In genomic region chr16:68636818-68637217, GRCh38 we compare ENCODE assay signal across 22 cellular contexts. TPM values are rescaled to one million over a fixed set of nuclear protein-coding genes. Genes with fewer than 3 reads are reported as not detected.
DNase-seq lines count a peak whose midpoint lies in the region; ATAC-seq, FAIRE-seq and TF ChIP-seq lines count a peak whose summit lies in the region.
"Had no signal": no experiment of that assay in that cellular context is flagged by ENCODE, and none has a peak within 500 bp of the region (broad histone marks: within the 10 kb centered on the region; RNA-seq: fewer than 3 reads in every experiment).

No MANE protein-coding gene starts in this region.

- WGBS in IMR-90 (ENCODE audit: extremely low coverage in 2 of 2, insufficient read length in 1 of 2), 2 experiments: no CpG with 5 or more reads among the region's 1 CpG

- BruUV-seq in IMR-90 (replicated peaks; lab: Mats Ljungman, UMichigan): no TSS peak
- BruUV-seq in OCI-LY7 (replicated peaks; lab: Mats Ljungman, UMichigan): no TSS peak

- ATAC-seq in IMR-90 (ENCODE audit: low read depth): peak; percentile 37; the same call in 1 of the 2 replicates
- ATAC-seq: effector memory CD8-positive, alpha-beta T cell had no signal

- H3K36me3 ChIP-seq in ACC112 (ENCODE audit: insufficient read depth, low read length) (no peaks in the 10 kb centered on the region), IMR-90 (ENCODE audit: control insufficient read depth, insufficient read depth, low read length) (no peaks in the 10 kb centered on the region), OCI-LY7 (ENCODE audit: insufficient read depth, low read length) (no peaks in the 10 kb centered on the region)
- H3K36me3 ChIP-seq: neutrophil, SJSA1, vagina had no signal

- H2AK9ac ChIP-seq in IMR-90 (replicated peaks; ENCODE audit: low read depth, low read length, poor library complexity): no peak overlapping the region

- H3K79me2 ChIP-seq in ACC112 (ENCODE audit: control insufficient read depth, insufficient read depth, low read length, unreplicated experiment) (no peaks in the 10 kb centered on the region), OCI-LY7 (ENCODE audit: insufficient read depth, low read depth, low read length) (no peaks in the 10 kb centered on the region)

- no peak for TF ChIP-seq CTCF in IMR-90 (conservative IDR thresholded peaks at IDR 0.05; ENCODE audit: low read depth, low read length)
- no peak for TF ChIP-seq CTCF in nephron (IDR thresholded peaks at IDR 0.05; ENCODE audit: unreplicated experiment in 3 of 3)
- TF ChIP-seq CTCF in OCI-LY7 (conservative IDR thresholded peaks at IDR 0.05; ENCODE audit: low read length): no peak

- no peak overlapping the region for H4K5ac ChIP-seq in IMR-90 (ENCODE audit: low read depth, low read length)

- H4K20me1 ChIP-seq in IMR-90 (ENCODE audit: insufficient read depth, low read length): no peaks in the 10 kb centered on the region
- no peaks in the 10 kb centered on the region for H4K20me1 ChIP-seq in OCI-LY7 (ENCODE audit: insufficient read depth, low read length)

- H3K4me1 ChIP-seq in ACC112 (ENCODE audit: control insufficient read depth, insufficient read depth, low read length, unreplicated experiment) (peaks cover 20% of the 10 kb centered on the region), IMR-90 (ENCODE audit: control insufficient read depth, insufficient read depth, low read length) (no peaks in the 10 kb centered on the region), OCI-LY7 (ENCODE audit: insufficient read depth, low read length, poor library complexity, severe bottlenecking) (no peaks in the 10 kb centered on the region)
- H3K4me1 ChIP-seq: vagina had no signal

- no peak overlapping the region for H3K18ac ChIP-seq in IMR-90 (ENCODE audit: low read depth, low read length)

- H2BK5ac ChIP-seq in IMR-90 (ENCODE audit: low read depth, low read length, poor library complexity, severe bottlenecking): no peak overlapping the region

- POLR2A ChIA-PET in IMR-90 (lab: Charles Lee; ENCODE audit: unreplicated experiment) (no interaction called here), OCI-LY7 (lab: Charles Lee) (no interaction called here)

- H3K23ac ChIP-seq in IMR-90 (ENCODE audit: low read depth, low read length): no peak overlapping the region

- H3K9me3 ChIP-seq in IMR-90 (ENCODE audit: control insufficient read depth, insufficient read depth, low read length) (no peaks in the 10 kb centered on the region; the same call in 1 of the 2 replicates), OCI-LY7 (ENCODE audit: low read length) (no peaks in the 10 kb centered on the region)
- H3K9me3 ChIP-seq: neutrophil, SJSA1, vagina had no signal

- no peak for TF ChIP-seq POLR2A in IMR-90 (IDR thresholded peaks at IDR 0.05; ENCODE audit: low read depth, low read length)

- H3K9me1 ChIP-seq in IMR-90 (ENCODE audit: insufficient read depth, low read length): no peaks in the 10 kb centered on the region

- no peak overlapping the region for H3K4ac ChIP-seq in IMR-90 (ENCODE audit: low read depth, low read length)

- CTCF ChIA-PET in IMR-90 (lab: Yijun Ruan, JAX): no interaction called here
- CTCF ChIA-PET in OCI-LY7 (lab: Charles Lee; ENCODE audit: unreplicated experiment): no interaction called here

- no peak for TF ChIP-seq RAD21 in IMR-90 (IDR thresholded peaks at IDR 0.05; ENCODE audit: low read length)

- no peaks in the 10 kb centered on the region for H3K9me3 Mint-ChIP-seq in nephron
- H3K9me3 Mint-ChIP-seq: activated B cell treated with CpG ODN at 0.5 μM for 24 hours; effector memory CD8-positive, alpha-beta T cell had no signal

- H3K4me3 Mint-ChIP-seq in nephron: no peak overlapping the region
- H3K4me3 Mint-ChIP-seq: activated B cell treated with CpG ODN at 0.5 μM for 24 hours; effector memory CD8-positive, alpha-beta T cell had no signal

- no peaks in the 10 kb centered on the region for H3K36me3 Mint-ChIP-seq in nephron (ENCODE audit: low read depth)

- H3K56ac ChIP-seq in IMR-90 (ENCODE audit: extremely low read depth, insufficient read depth, low read length): no peak overlapping the region

- no peak overlapping the region for H3K4me3 ChIP-seq in ACC112 (ENCODE audit: low read depth, low read length)
- no peak overlapping the region for H3K4me3 ChIP-seq in IMR-90 (ENCODE audit: insufficient read depth, low read depth, low read length)
- H3K4me3 ChIP-seq in OCI-LY7 (ENCODE audit: low read depth, low read length, poor library complexity, severe bottlenecking): no peak overlapping the region
- H3K4me3 ChIP-seq: SJSA1, vagina had no signal

- no peaks in the 10 kb centered on the region for H3K9me2 ChIP-seq in OCI-LY7 (ENCODE audit: insufficient read depth, low read length)

- in situ Hi-C loops in IMR-90 (cut with MboI; ENCODE audit: low sequenced_read_pairs): no loop called here

- FAIRE-seq in endometrium (lab: Jason Lieb, UNC): peak; percentile 4
- FAIRE-seq: G401.6 had no signal

- H2BK15ac ChIP-seq in IMR-90 (ENCODE audit: low read depth, low read length): no peak overlapping the region

- H3K27me3 ChIP-seq in ACC112 (ENCODE audit: insufficient read depth, low read length): no peaks in the 10 kb centered on the region
- H3K27me3 ChIP-seq in IMR-90 (ENCODE audit: control insufficient read depth, insufficient read depth, low read length): no peaks in the 10 kb centered on the region; the same call in 1 of the 2 replicates
- H3K27me3 ChIP-seq: SJSA1, vagina had no signal

- no peak overlapping the region for H3K14ac ChIP-seq in IMR-90 (replicated peaks; ENCODE audit: low read depth, low read length)

- dilution Hi-C loops in IMR-90 (cut with HindIII; ENCODE audit: low sequenced_read_pairs, unreplicated experiment): no loop called here

- H2BK120ac ChIP-seq in IMR-90 (ENCODE audit: low read depth, low read length): no peak overlapping the region

- no peak overlapping the region for H2AK5ac ChIP-seq in IMR-90 (ENCODE audit: low read depth, low read length)

- intact Hi-C loops in IMR-90 (cut with micrococcal nuclease) (no loop called here), OCI-LY7 (cut with micrococcal nuclease; ENCODE audit: unreplicated experiment) (no loop called here)

- no peak overlapping the region for H2BK20ac ChIP-seq in IMR-90 (ENCODE audit: low read depth, low read length)

- H3K9ac ChIP-seq in IMR-90 (ENCODE audit: low read depth, low read length): no peak overlapping the region

- H2AFZ ChIP-seq in ACC112 (ENCODE audit: low read length, unreplicated experiment): peak overlapping the region; percentile 3
- no peak overlapping the region for H2AFZ ChIP-seq in IMR-90 (replicated peaks; ENCODE audit: low read length, poor library complexity)
- no peak overlapping the region for H2AFZ ChIP-seq in OCI-LY7 (ENCODE audit: low read length)

- H4K8ac ChIP-seq in IMR-90 (ENCODE audit: low read depth in 2 of 2, low read length in 2 of 2): no peak overlapping the region

- H4K91ac ChIP-seq in IMR-90 (ENCODE audit: insufficient read depth, low read depth, low read length): no peak overlapping the region

- H3K27ac Mint-ChIP-seq in nephron: peak overlapping the region in 2 of 3 experiments; percentile 96 to 99
- H3K27ac Mint-ChIP-seq: activated B cell treated with CpG ODN at 0.5 μM for 24 hours; effector memory CD8-positive, alpha-beta T cell had no signal

- no peaks in the 10 kb centered on the region for H3K79me1 ChIP-seq in IMR-90 (ENCODE audit: low read depth in 1 of 2, low read length in 2 of 2)

- no peak overlapping the region for H3K4me2 ChIP-seq in IMR-90 (ENCODE audit: low read depth, low read length)
- H3K4me2 ChIP-seq in OCI-LY7 (ENCODE audit: low read length): no peak overlapping the region

- peaks cover 23% of the 10 kb centered on the region for H3K27me3 Mint-ChIP-seq in nephron (ENCODE audit: low read depth)

- DNase-seq in IMR-90 (no peak), hypothalamus (lab: John Stamatoyannopoulos, UW) (no peak), NCI-H82 (lab: John Stamatoyannopoulos, UW) (no peak), OCI-LY7 (ENCODE audit: low spot score) (no peak), cerebellum (ENCODE audit: low spot score) (no peak)
- DNase-seq: activated B cell treated with CpG ODN at 0.5 μM for 24 hours; activated gamma-delta T cell; aorta; effector memory CD8-positive, alpha-beta T cell; foreskin melanocyte; KBM-7; left colon; midbrain; NCI-H2081; NCI-H510A had no signal

- H3K27ac ChIP-seq in ACC112 (ENCODE audit: low read depth, low read length) (peak overlapping the region; percentile 35), IMR-90 (ENCODE audit: insufficient read depth, low read length) (no peak overlapping the region), OCI-LY7 (ENCODE audit: low read depth, low read length, poor library complexity, severe bottlenecking) (no peak overlapping the region)
- H3K27ac ChIP-seq: neutrophil, SJSA1, vagina had no signal

- peaks cover 24% of the 10 kb centered on the region for H3K4me1 Mint-ChIP-seq in nephron
- H3K4me1 Mint-ChIP-seq: activated B cell treated with CpG ODN at 0.5 μM for 24 hours had no signal

TF ChIP-seq in IMR-90, 13 proteins besides CTCF, POLR2A, EP300 and RAD21 (continues in another document):
- TF ChIP-seq USF2 (IDR thresholded peaks at IDR 0.05; ENCODE audit: low read depth, low read length): no peak
- no peak for TF ChIP-seq MAFK (IDR thresholded peaks at IDR 0.05; ENCODE audit: low read depth, low read length)
- TF ChIP-seq SMC3 (IDR thresholded peaks at IDR 0.05; ENCODE audit: low read depth, low read length): no peak
- TF ChIP-seq MXI1 (IDR thresholded peaks at IDR 0.05; ENCODE audit: borderline replicate concordance, low read depth, low read length): no peak
- no peak for TF ChIP-seq CHD1 (IDR thresholded peaks at IDR 0.05; ENCODE audit: low read depth, low read length)
- no peak for TF ChIP-seq CEBPB (IDR thresholded peaks at IDR 0.05; ENCODE audit: low read depth, low read length)
- TF ChIP-seq NFE2L2 (IDR thresholded peaks at IDR 0.05; ENCODE audit: low read depth, low read length): no peak

RNA-seq across cellular contexts. Expression of gene CDH3, which starts 8.3 kb away (rescaled TPM):
- total RNA-seq in IMR-90 (2012; rRNA removed): not detected in 2 replicates
- not detected in 2 replicates for polyA plus RNA-seq in IMR-90 (2012; rRNA removed)
- not detected in 2 replicates for polyA plus RNA-seq in IMR-90 (2012; cell fraction: cytosol; rRNA removed)
- not detected in 2 replicates for polyA plus RNA-seq in IMR-90 (2012; cell fraction: nucleus; rRNA removed; ENCODE audit: low replicate concordance)
- 0.06 TPM in 1 of 2 replicates, not detected in the other for total RNA-seq in OCI-LY7 (2014; rRNA removed; shearing (Covaris generic))
- total RNA-seq in OCI-LY7 (2022): 0.46 TPM in 1 of 2 replicates, not detected in the other
- total RNA-seq in cerebellum: 4.9 TPM
- total RNA-seq: activated B cell treated with CpG ODN at 0.5 μM for 24 hours had no signal
